8 cellular contexts compared by ENCODE assay signal in the genomic region with DNA sequence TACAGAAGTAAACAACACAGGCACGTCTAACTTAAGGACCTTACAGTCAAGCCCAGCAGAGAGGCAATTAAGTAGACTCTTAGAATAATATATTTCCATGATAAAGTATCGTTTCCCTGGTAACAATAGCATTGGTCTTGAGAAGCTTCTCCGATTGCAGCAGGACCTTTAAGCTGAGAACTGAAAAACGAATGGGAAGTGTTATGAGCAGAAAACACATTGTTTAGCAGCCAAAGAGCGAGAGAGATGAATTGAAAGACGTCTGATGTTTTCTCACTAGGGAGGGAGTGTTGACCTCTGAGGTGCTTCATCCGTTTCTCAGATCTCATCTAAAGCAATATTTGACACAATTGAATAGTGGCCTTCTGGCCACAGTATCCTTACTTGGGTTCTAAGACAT. TPM values are rescaled to one million over a fixed set of nuclear protein-coding genes. Genes with fewer than 3 reads are reported as not detected.
DNase-seq lines count a peak whose midpoint lies in the region; ATAC-seq and TF ChIP-seq lines count a peak whose summit lies in the region.

No MANE protein-coding gene starts in this region.

- no peak for TF ChIP-seq EP300 in gastroesophageal sphincter (IDR thresholded peaks at IDR 0.05)

- no peaks in the 10 kb centered on the region for H3K9me3 ChIP-seq in WERI-Rb-1 (ENCODE audit: severe bottlenecking)
- H3K9me3 ChIP-seq in gastroesophageal sphincter, result no peaks in the 10 kb centered on the region

- H3K36me3 ChIP-seq in WERI-Rb-1 (peaks cover 53% of the 10 kb centered on the region), gastroesophageal sphincter (peaks cover 0 to 15% of the 10 kb centered on the region in 2 donors)

- H3K27me3 ChIP-seq in WERI-Rb-1 (ENCODE audit: insufficient read depth, low read depth, severe bottlenecking) (no peaks in the 10 kb centered on the region), gastroesophageal sphincter (no peaks in the 10 kb centered on the region)

- ATAC-seq in gastroesophageal sphincter, result no peak
- ATAC-seq in HG03439 (IDR thresholded peaks at IDR 0.05; ENCODE audit: unreplicated experiment), result no peak

- H3K27ac ChIP-seq in WERI-Rb-1, result peak overlapping the region; percentile 99
- H3K27ac ChIP-seq in gastroesophageal sphincter, result peak overlapping the region in 1 of 4 donors; percentile 96
- peak overlapping the region in 19 of 21 experiments; percentile 13 to 99 (median 96) for H3K27ac ChIP-seq in skin epidermis

- no peak for TF ChIP-seq CTCF in HFF-Myc (IDR thresholded peaks at IDR 0.05; ENCODE audit: low read depth, low read length, missing control alignments)
- no peak for TF ChIP-seq CTCF in WERI-Rb-1 (IDR thresholded peaks at IDR 0.05; ENCODE audit: low read depth, low read length)
- TF ChIP-seq CTCF in gastroesophageal sphincter (IDR thresholded peaks at IDR 0.05), result no peak

- peaks cover 5 to 62% (median 18%) of the 10 kb centered on the region in 3 donors for H3K4me1 ChIP-seq in gastroesophageal sphincter

- no peak for TF ChIP-seq POLR2A in gastroesophageal sphincter (IDR thresholded peaks at IDR 0.05)

- no peak for DNase-seq in HFF-Myc (ENCODE audit: extremely low read depth, low read depth)
- DNase-seq in WERI-Rb-1, result no peak
- no peak for DNase-seq in putamen (ENCODE audit: low spot score)
- no peak for DNase-seq in stimulated activated CD4-positive, alpha-beta T cell treated with anti-CD3 and anti-CD28 coated beads, Interleukin-2, amount 100 ng/mL, for 48 hours
- DNase-seq in NCI-H2196 (lab: John Stamatoyannopoulos, UW; ENCODE audit: unreplicated experiment), result no peak

- WGBS in gastroesophageal sphincter (ENCODE audit: low coverage in 1 of 2), 2 donors, result 2 to 5% methylated on average over 7 of the region's 7 CpGs

- peak overlapping the region; percentile 64 for H3K4me3 ChIP-seq in HFF-Myc (replicated peaks; ENCODE audit: low read depth, low read length)
- peak overlapping the region; percentile 68 for H3K4me3 ChIP-seq in WERI-Rb-1 (ENCODE audit: low read depth, low read length)
- H3K4me3 ChIP-seq in gastroesophageal sphincter, result peak overlapping the region; percentile 83 to 84
- peak overlapping the region; percentile 55 to 97 (median 73) for H3K4me3 ChIP-seq in skin epidermis

RNA-seq across cellular contexts. Expression of a gene that starts 0.9 kb away (rescaled TPM):
- 10 to 100 TPM in 1 of 4 donors, 1 to 10 TPM in 3; 7.2 to 10.3 (median 8.3) TPM for total RNA-seq in gastroesophageal sphincter

RNA-seq across cellular contexts. Expression of a gene that starts 1.2 kb away (rescaled TPM):
- 10 to 100 TPM; 15.7 to 18.7 (median 17.0) TPM for total RNA-seq in gastroesophageal sphincter

RNA-seq across cellular contexts. Expression of a gene that starts 19.5 kb away (rescaled TPM):
- total RNA-seq in gastroesophageal sphincter, result 100 to 1,000 TPM; 103 to 212 (median 145) TPM

RNA-seq across cellular contexts. Expression of a gene that starts 27.0 kb away (rescaled TPM):
- total RNA-seq in gastroesophageal sphincter, result 1 to 10 TPM in 3 of 4 donors, under 1 TPM in 1; 0.69 to 5.4 (median 2.0) TPM
